ENCODE assay signal across 8 cellular contexts in genomic region chr1:99970713-99971255, GRCh38. TPM values are rescaled to one million over a fixed set of nuclear protein-coding genes. Genes with fewer than 3 reads are reported as not detected.
DNase-seq lines count a peak whose midpoint lies in the region; ATAC-seq, FAIRE-seq and TF ChIP-seq lines count a peak whose summit lies in the region.

No MANE protein-coding gene starts in this region.

- H3K27ac ChIP-seq in SK-N-SH (ENCODE audit: low read depth in 2 of 2, low read length in 1 of 2), result peak overlapping the region in 1 of 2 experiments; percentile 51; a peak in 1 of 4 replicates
- H3K27ac ChIP-seq in stomach, result peak overlapping the region; percentile 91 to 94 (median 91)

- no peaks in the 10 kb centered on the region for H4K20me1 ChIP-seq in SK-N-SH (ENCODE audit: insufficient read depth)

- TF ChIP-seq CTCF in SK-N-SH (IDR thresholded peaks at IDR 0.05) (no peak), stomach (IDR thresholded peaks at IDR 0.05) (no peak)
- TF ChIP-seq CTCF in activated CD8-positive, alpha-beta T cell treated with anti-CD3 and anti-CD28 coated beads for 36 hours (IDR thresholded peaks at IDR 0.05), result no peak

- peak overlapping the region; percentile 82 for H2AFZ ChIP-seq in SK-N-SH (ENCODE audit: low read depth)

- intact Hi-C loops in activated CD8-positive, alpha-beta T cell treated with anti-CD3 and anti-CD28 coated beads for 36 hours (cut with micrococcal nuclease), result no loop called here
- intact Hi-C loops in stomach (cut with DNase I; ENCODE audit: low total_unique reads), result no loop called here

- peaks cover 4 to 10% of the 10 kb centered on the region in 2 experiments for H3K36me3 ChIP-seq in SK-N-SH (replicated peaks in 1 of 2; ENCODE audit: control insufficient read depth in 1 of 2, insufficient read depth in 2 of 2, low read length in 1 of 2)
- peaks cover 0 to 11% (median 9%) of the 10 kb centered on the region in 4 donors for H3K36me3 ChIP-seq in stomach

- no peaks in the 10 kb centered on the region for H3K9me3 ChIP-seq in SK-N-SH
- no peaks in the 10 kb centered on the region for H3K9me3 ChIP-seq in stomach

- peak overlapping the region; percentile 77 for H3K9ac ChIP-seq in SK-N-SH

- CTCF ChIA-PET in SK-N-SH (lab: Yijun Ruan, JAX), result no interaction called here
- CTCF ChIA-PET in activated CD8-positive, alpha-beta T cell treated with anti-CD3 and anti-CD28 coated beads for 36 hours (lab: Charles Lee), result interaction anchor here (1.3 to 1.5 kb wide), 2 partner anchors 14 to 489 kb away, joined by 3 to 5 read pairs; no protein-coding TSS in a partner anchor

- ATAC-seq in SK-N-SH treated with all-trans-retinoic acid at 6 μM for 48 hours (no peak), HG02642 (IDR thresholded peaks at IDR 0.05; ENCODE audit: poor library complexity, unreplicated experiment) (no peak), HG02885 (IDR thresholded peaks at IDR 0.05; ENCODE audit: poor library complexity, unreplicated experiment) (no peak)
- no peak for ATAC-seq in activated CD8-positive, alpha-beta T cell treated with anti-CD3 and anti-CD28 coated beads for 36 hours

- peaks cover 57% of the 10 kb centered on the region for H3K79me2 ChIP-seq in SK-N-SH (ENCODE audit: insufficient read depth)

- TF ChIP-seq POLR2A in stomach (IDR thresholded peaks at IDR 0.05) (no peak), GM12891 (IDR thresholded peaks at IDR 0.05; ENCODE audit: low read depth, low read length) (no peak)

- H3F3A ChIP-seq in SK-N-SH (replicated peaks; ENCODE audit: insufficient read depth), result peaks cover 16% of the 10 kb centered on the region

- TF ChIP-seq RAD21 in SK-N-SH (IDR thresholded peaks at IDR 0.05; ENCODE audit: low read length), result no peak

- DNase-seq in SK-N-SH (no peak), stomach (peak; percentile 48), GM12891 (ENCODE audit: insufficient read length, low spot score) (no peak)
- no peak for DNase-seq in activated CD8-positive, alpha-beta T cell treated with anti-CD3 and anti-CD28 coated beads for 36 hours

- FAIRE-seq in GM12891 (lab: Jason Lieb, UNC), result no peak

- peak overlapping the region; percentile 100 for H3K4me3 Mint-ChIP-seq in activated CD8-positive, alpha-beta T cell treated with anti-CD3 and anti-CD28 coated beads for 36 hours

- peaks cover 5% of the 10 kb centered on the region for H3K36me3 Mint-ChIP-seq in activated CD8-positive, alpha-beta T cell treated with anti-CD3 and anti-CD28 coated beads for 36 hours (ENCODE audit: low read depth)

- no peaks in the 10 kb centered on the region for H3K27me3 Mint-ChIP-seq in activated CD8-positive, alpha-beta T cell treated with anti-CD3 and anti-CD28 coated beads for 36 hours

- POLR2A ChIA-PET in SK-N-SH (lab: Yijun Ruan, JAX), result interaction anchor here (0.9 kb wide), 1 partner anchor 7 kb away, joined by 4 read pairs; no protein-coding TSS in a partner anchor
- POLR2A ChIA-PET in activated CD8-positive, alpha-beta T cell treated with anti-CD3 and anti-CD28 coated beads for 36 hours (lab: Charles Lee), result interaction anchor here (0.9 to 1.7 kb wide), 6 partner anchors 9 to 72 kb away, joined by 3 to 14 read pairs (median 6); a partner anchor contains a TSS

- H3K4me3 ChIP-seq in SK-N-SH (ENCODE audit: low read depth in 2 of 2, low read length in 1 of 2), result peak overlapping the region; percentile 74 to 94
- H3K4me3 ChIP-seq in iPS-11a (ENCODE audit: low read depth, low read length), result peak overlapping the region; percentile 92
- peak overlapping the region; percentile 76 to 97 (median 90) for H3K4me3 ChIP-seq in stomach

- TF ChIP-seq EP300 in SK-N-SH (IDR thresholded peaks at IDR 0.05; ENCODE audit: borderline replicate concordance in 1 of 2, low read depth in 1 of 2, low read length in 1 of 2), result no peak
- no peak for TF ChIP-seq EP300 in stomach (IDR thresholded peaks at IDR 0.05)

- peak overlapping the region; percentile 88 for H3K4me2 ChIP-seq in SK-N-SH

- H3K27ac Mint-ChIP-seq in activated CD8-positive, alpha-beta T cell treated with anti-CD3 and anti-CD28 coated beads for 36 hours, result peak overlapping the region; percentile 98

- 56% methylated on average over 7 of the region's 7 CpGs for WGBS in SK-N-SH (ENCODE audit: low lambda C conversion rate)
- 27 to 44% (median 38%) methylated on average over 7 of the region's 7 CpGs for WGBS in stomach, 5 donors

- no peaks in the 10 kb centered on the region for H3K9me2 ChIP-seq in SK-N-SH

- H3K27me3 ChIP-seq in SK-N-SH (ENCODE audit: insufficient read depth) (no peaks in the 10 kb centered on the region), stomach (no peaks in the 10 kb centered on the region)

- no peaks in the 10 kb centered on the region for H3K9me3 Mint-ChIP-seq in activated CD8-positive, alpha-beta T cell treated with anti-CD3 and anti-CD28 coated beads for 36 hours

- peaks cover 17% of the 10 kb centered on the region for H3K4me1 Mint-ChIP-seq in activated CD8-positive, alpha-beta T cell treated with anti-CD3 and anti-CD28 coated beads for 36 hours (ENCODE audit: low read depth)

- H3K4me1 ChIP-seq in SK-N-SH (ENCODE audit: control insufficient read depth in 1 of 2, insufficient read depth in 2 of 2, low read depth in 1 of 2, low read length in 1 of 2) (peaks cover 5 to 6% of the 10 kb centered on the region in 2 experiments; a peak in 3 of 4 replicates), stomach (peaks cover 9 to 63% (median 42%) of the 10 kb centered on the region in 4 donors)

TF ChIP-seq in SK-N-SH, 30 proteins besides CTCF, POLR2A, EP300 and RAD21 (continues in another document):
- TF ChIP-seq USF2 (IDR thresholded peaks at IDR 0.05; ENCODE audit: borderline replicate concordance, low read depth, low read length) (no peak), CHD2 (IDR thresholded peaks at IDR 0.05; ENCODE audit: low read length, partially characterized antibody) (no peak), NRF1 (IDR thresholded peaks at IDR 0.05; ENCODE audit: low read depth, low read length) (no peak)

TF ChIP-seq in SK-N-SH treated with all-trans-retinoic acid at 6 μM for 48 hours, 23 proteins besides CTCF, POLR2A, EP300 and RAD21 (continues in another document):
- TF ChIP-seq ZFP30 (CRISPR knock-in tag; IDR thresholded peaks at IDR 0.05) (no peak), TSHZ2 (CRISPR knock-in tag; IDR thresholded peaks at IDR 0.05) (no peak), BACH2 (CRISPR knock-in tag; IDR thresholded peaks at IDR 0.05; ENCODE audit: borderline replicate concordance) (no peak), SNAI2 (CRISPR knock-in tag; IDR thresholded peaks at IDR 0.05) (no peak)

TF ChIP-seq in GM12891, 5 proteins besides CTCF, POLR2A, EP300 and RAD21:
- TF ChIP-seq SPI1 (IDR thresholded peaks at IDR 0.05; ENCODE audit: low read depth, low read length) (no peak), POLR2AphosphoS5 (IDR thresholded peaks at IDR 0.05; ENCODE audit: low read depth, low read length) (no peak), PAX5 (IDR thresholded peaks at IDR 0.05; ENCODE audit: insufficient read depth, low read length, severe bottlenecking) (no peak), TAF1 (IDR thresholded peaks at IDR 0.05; ENCODE audit: low read depth, low read length) (no peak), POU2F2 (IDR thresholded peaks at IDR 0.05; ENCODE audit: low read depth, low read length) (no peak)

RNA-seq across cellular contexts. Expression of gene SLC35A3, which starts 1.0 kb away (rescaled TPM):
- 5.7 and 7.4 TPM in 2 replicates for polyA plus RNA-seq in SK-N-SH (2012; rRNA removed)
- polyA plus RNA-seq in SK-N-SH (2012; cell fraction: cytosol; rRNA removed), result 8.0 and 8.1 TPM in 2 replicates
- polyA plus RNA-seq in SK-N-SH (2012; cell fraction: nucleus; rRNA removed), result 7.0 and 12.4 TPM in 2 replicates
- 10 to 100 TPM; 17.5 to 19.3 TPM for total RNA-seq in activated CD8-positive, alpha-beta T cell treated with anti-CD3 and anti-CD28 coated beads for 36 hours
- total RNA-seq in stomach, result 100 to 1,000 TPM in 2 of 5 donors, 10 to 100 TPM in 3; 37.1 to 206 (median 83.6) TPM
- 10 to 100 TPM in 1 of 3 donors, 1 to 10 TPM in 2; 5.7 to 12.4 (median 9.6) TPM for polyA plus RNA-seq in stomach
- polyA plus RNA-seq in GM12891 (2012; ENCODE audit: low read depth, missing spikeins), result 6.6 TPM
